Comparison of ENCODE assay signal across 10 cellular contexts in the genomic region with DNA sequence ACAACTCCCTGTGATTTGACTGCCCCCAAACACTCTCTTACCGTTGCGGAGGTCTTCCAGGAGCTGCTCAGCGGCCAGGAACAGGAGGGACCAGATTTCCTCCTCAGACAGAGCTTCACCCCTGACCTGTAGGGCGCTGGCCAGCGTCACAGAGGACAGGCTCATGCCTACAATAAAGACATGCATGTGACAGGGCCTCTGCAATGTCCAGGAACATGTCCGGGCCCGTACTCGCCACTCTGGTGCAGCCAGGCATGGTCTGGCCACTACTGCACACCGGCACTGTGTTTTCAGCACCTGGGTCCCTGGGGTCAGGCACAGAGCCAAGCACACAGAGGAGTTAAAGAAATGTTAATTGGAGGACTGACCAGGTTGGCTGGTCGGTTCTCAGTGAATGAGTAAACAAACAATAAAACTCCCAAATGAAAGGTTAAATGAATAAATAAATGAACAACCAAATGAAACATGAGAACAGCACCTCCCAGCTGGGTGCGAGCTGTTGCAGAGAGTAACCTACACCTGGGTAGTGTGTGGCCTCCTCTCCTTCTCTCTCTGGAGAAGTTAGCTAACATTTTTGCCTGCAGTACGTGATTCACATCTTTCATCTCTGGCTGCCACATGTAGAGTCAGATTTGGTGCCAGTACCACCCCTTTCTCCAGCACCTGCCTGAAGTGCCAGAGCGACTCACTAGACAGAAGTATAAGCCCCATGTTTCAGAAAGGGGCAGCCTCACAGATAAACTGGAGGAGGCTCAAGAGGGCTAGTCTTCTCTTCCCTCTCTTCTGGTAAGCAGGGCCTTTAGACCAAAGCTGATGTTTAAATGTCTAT. TPM values are rescaled to one million over a fixed set of nuclear protein-coding genes. Genes with fewer than 3 reads are reported as not detected.
DNase-seq lines count a peak whose midpoint lies in the region; ATAC-seq and TF ChIP-seq lines count a peak whose summit lies in the region.
"Had no signal": no experiment of that assay in that cellular context is flagged by ENCODE, and none has a peak within 500 bp of the region (broad histone marks: within the 10 kb centered on the region; RNA-seq: fewer than 3 reads in every experiment).

No MANE protein-coding gene starts in this region.

- H3K9me3 ChIP-seq in body of pancreas (no peaks in the 10 kb centered on the region), mucosa of descending colon (no peaks in the 10 kb centered on the region), suprapubic skin (no peaks in the 10 kb centered on the region)
- H3K9me3 ChIP-seq: vagina had no signal

- H3K9me3 Mint-ChIP-seq in activated naive CD8-positive, alpha-beta T cell treated with anti-CD3 and anti-CD28 coated beads, Interleukin-2, amount 50 U/mL, for 24 hours: no peaks in the 10 kb centered on the region

- ATAC-seq in body of pancreas (peak; percentile 58), mucosa of descending colon (peak; percentile 67), GM21723 (IDR thresholded peaks at IDR 0.05; ENCODE audit: unreplicated experiment) (no peak)
- no peak for ATAC-seq in activated naive CD8-positive, alpha-beta T cell treated with anti-CD3 and anti-CD28 coated beads, Interleukin-2, amount 50 U/mL, for 24 hours

- WGBS in body of pancreas, 2 donors: 34 to 48% methylated on average over 9 to 13 of the region's 13 CpGs
- 43% methylated on average over 13 of the region's 13 CpGs for WGBS in suprapubic skin

- H3K27ac ChIP-seq in body of pancreas (peak overlapping the region in 2 of 4 donors; percentile 12 to 37), suprapubic skin (no peak overlapping the region)
- H3K27ac ChIP-seq: dorsolateral prefrontal cortex, vagina had no signal

- no peak for TF ChIP-seq CTCF in body of pancreas (IDR thresholded peaks at IDR 0.05)
- no peak for TF ChIP-seq CTCF in mucosa of descending colon (IDR thresholded peaks at IDR 0.05)
- no peak for TF ChIP-seq CTCF in suprapubic skin (IDR thresholded peaks at IDR 0.05)

- TF ChIP-seq POLR2A in body of pancreas (IDR thresholded peaks at IDR 0.05): no peak
- TF ChIP-seq POLR2A in suprapubic skin (IDR thresholded peaks at IDR 0.05): no peak

- H3K27ac Mint-ChIP-seq in activated naive CD8-positive, alpha-beta T cell treated with anti-CD3 and anti-CD28 coated beads, Interleukin-2, amount 50 U/mL, for 24 hours: no peak overlapping the region

- DNase-seq in DMS79 treated with DMSO at 0.1 percent for 48 hours (lab: John Stamatoyannopoulos, UW) (peak; percentile 70), NCI-H1417 treated with DMSO at 0.1 percent for 48 hours (lab: John Stamatoyannopoulos, UW) (peak; percentile 18), body of pancreas (peak; percentile 27 to 55 (median 40)), mucosa of descending colon (peak in 2 of 3 donors; percentile 23 to 48), suprapubic skin (ENCODE audit: low spot score in 2 of 2) (no peak), foreskin melanocyte (no peak)
- no peak for DNase-seq in activated naive CD8-positive, alpha-beta T cell treated with anti-CD3 and anti-CD28 coated beads, Interleukin-2, amount 50 U/mL, for 24 hours
- DNase-seq: dorsolateral prefrontal cortex had no signal

- H3K4me1 ChIP-seq in body of pancreas: peaks cover 15% of the 10 kb centered on the region
- no peaks in the 10 kb centered on the region for H3K4me1 ChIP-seq in mucosa of descending colon (ENCODE audit: low read depth)
- peaks cover 14% of the 10 kb centered on the region for H3K4me1 ChIP-seq in suprapubic skin
- H3K4me1 ChIP-seq: vagina had no signal

- intact Hi-C loops in body of pancreas (cut with DNase I) (no loop called here), mucosa of descending colon (cut with DNase I, micrococcal nuclease) (no loop called here)

- H3K4me1 Mint-ChIP-seq in activated naive CD8-positive, alpha-beta T cell treated with anti-CD3 and anti-CD28 coated beads, Interleukin-2, amount 50 U/mL, for 24 hours: no peaks in the 10 kb centered on the region

- H3K27me3 Mint-ChIP-seq in activated naive CD8-positive, alpha-beta T cell treated with anti-CD3 and anti-CD28 coated beads, Interleukin-2, amount 50 U/mL, for 24 hours: no peaks in the 10 kb centered on the region

- H3K36me3 ChIP-seq in body of pancreas (replicated peaks in 1 of 2; ENCODE audit: insufficient read depth in 1 of 2, low read depth in 2 of 2) (no peaks in the 10 kb centered on the region), mucosa of descending colon (ENCODE audit: low read depth) (no peaks in the 10 kb centered on the region), suprapubic skin (no peaks in the 10 kb centered on the region)
- H3K36me3 ChIP-seq: vagina had no signal

- no peaks in the 10 kb centered on the region for H3K27me3 ChIP-seq in body of pancreas
- H3K27me3 ChIP-seq in suprapubic skin: no peaks in the 10 kb centered on the region
- H3K27me3 ChIP-seq: dorsolateral prefrontal cortex, vagina had no signal

- no peak overlapping the region for H3K4me3 Mint-ChIP-seq in activated naive CD8-positive, alpha-beta T cell treated with anti-CD3 and anti-CD28 coated beads, Interleukin-2, amount 50 U/mL, for 24 hours

- no peak for TF ChIP-seq EP300 in suprapubic skin (IDR thresholded peaks at IDR 0.05)

- no peaks in the 10 kb centered on the region for H3K36me3 Mint-ChIP-seq in activated naive CD8-positive, alpha-beta T cell treated with anti-CD3 and anti-CD28 coated beads, Interleukin-2, amount 50 U/mL, for 24 hours (ENCODE audit: low read depth)

- H3K4me3 ChIP-seq in body of pancreas: no peak overlapping the region
- no peak overlapping the region for H3K4me3 ChIP-seq in mucosa of descending colon
- H3K4me3 ChIP-seq in suprapubic skin: no peak overlapping the region
- H3K4me3 ChIP-seq: dorsolateral prefrontal cortex, vagina had no signal

RNA-seq across cellular contexts. Expression of a gene that starts 22.8 kb away (rescaled TPM):
- total RNA-seq in body of pancreas (not detected), mucosa of descending colon (under 1 TPM in 2 of 3 donors, not detected in 1; 0.35 to 0.73 TPM), suprapubic skin (under 1 TPM in 1 of 4 donors, not detected in 3; 0.72 TPM)
- total RNA-seq: vagina had no signal

RNA-seq across cellular contexts. Expression of a gene that starts 54.7 kb away (rescaled TPM):
- total RNA-seq in body of pancreas (10 to 100 TPM; 16.1 to 22.7 TPM), mucosa of descending colon (10 to 100 TPM; 47.1 to 56.4 (median 53.5) TPM), suprapubic skin (10 to 100 TPM; 35.3 to 61.9 (median 42.5) TPM)

Comparison
In these comparisons a context has a peak if more than half of its experiments do, and no peak if none do; other contexts are left out.
1. DNase-seq: peak in DMS79 treated with DMSO at 0.1 percent for 48 hours (single experiment), NCI-H1417 treated with DMSO at 0.1 percent for 48 hours (single experiment), body of pancreas (4 of 4) and mucosa of descending colon (2 of 3); none in suprapubic skin (0 of 2), foreskin melanocyte (single experiment) and activated naive CD8-positive, alpha-beta T cell treated with anti-CD3 and anti-CD28 coated beads, Interleukin-2, amount 50 U/mL, for 24 hours (single experiment).
2. ATAC-seq: peak in body of pancreas (single experiment) and mucosa of descending colon (single experiment); none in GM21723 (single experiment) and activated naive CD8-positive, alpha-beta T cell treated with anti-CD3 and anti-CD28 coated beads, Interleukin-2, amount 50 U/mL, for 24 hours (single experiment).